ENCODE assay signal across 1 cellular context in the genomic region with DNA sequence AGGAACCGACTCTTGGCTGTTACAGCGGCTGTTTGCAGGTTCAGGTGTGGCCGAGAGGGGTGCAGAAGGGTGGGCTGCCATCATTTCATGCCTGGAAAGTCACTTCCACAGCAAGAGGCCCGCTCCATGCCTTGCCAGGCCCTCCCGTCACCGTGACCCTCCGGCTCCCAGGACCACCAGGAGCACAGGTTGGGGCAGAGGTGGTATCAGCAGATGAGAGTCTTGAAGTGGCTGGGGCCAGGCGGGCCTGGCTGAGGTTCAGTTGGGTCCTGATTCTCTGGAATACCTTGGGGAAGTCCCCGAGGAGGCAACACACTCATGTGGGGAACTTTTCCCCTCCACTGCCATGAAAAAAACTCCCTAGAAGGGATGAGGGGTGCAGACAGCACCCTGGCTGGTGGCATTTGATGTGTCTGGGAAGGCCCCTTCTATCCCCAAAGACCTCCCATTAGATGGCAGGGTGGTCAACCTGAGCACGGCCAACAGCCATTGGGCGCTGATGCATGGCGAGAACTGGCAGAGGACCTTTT.
TF ChIP-seq lines count a peak whose summit lies in the region.

No MANE protein-coding gene starts in this region.

TF ChIP-seq in GM12878, 131 proteins besides CTCF, POLR2A, EP300 and RAD21 (continued from another document):
- TF ChIP-seq, protein P1, sequence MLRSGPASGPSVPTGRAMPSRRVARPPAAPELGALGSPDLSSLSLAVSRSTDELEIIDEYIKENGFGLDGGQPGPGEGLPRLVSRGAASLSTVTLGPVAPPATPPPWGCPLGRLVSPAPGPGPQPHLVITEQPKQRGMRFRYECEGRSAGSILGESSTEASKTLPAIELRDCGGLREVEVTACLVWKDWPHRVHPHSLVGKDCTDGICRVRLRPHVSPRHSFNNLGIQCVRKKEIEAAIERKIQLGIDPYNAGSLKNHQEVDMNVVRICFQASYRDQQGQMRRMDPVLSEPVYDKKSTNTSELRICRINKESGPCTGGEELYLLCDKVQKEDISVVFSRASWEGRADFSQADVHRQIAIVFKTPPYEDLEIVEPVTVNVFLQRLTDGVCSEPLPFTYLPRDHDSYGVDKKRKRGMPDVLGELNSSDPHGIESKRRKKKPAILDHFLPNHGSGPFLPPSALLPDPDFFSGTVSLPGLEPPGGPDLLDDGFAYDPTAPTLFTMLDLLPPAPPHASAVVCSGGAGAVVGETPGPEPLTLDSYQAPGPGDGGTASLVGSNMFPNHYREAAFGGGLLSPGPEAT (IDR thresholded peaks at IDR 0.05; ENCODE audit: low read depth), result no peak
- TF ChIP-seq, protein P2, sequence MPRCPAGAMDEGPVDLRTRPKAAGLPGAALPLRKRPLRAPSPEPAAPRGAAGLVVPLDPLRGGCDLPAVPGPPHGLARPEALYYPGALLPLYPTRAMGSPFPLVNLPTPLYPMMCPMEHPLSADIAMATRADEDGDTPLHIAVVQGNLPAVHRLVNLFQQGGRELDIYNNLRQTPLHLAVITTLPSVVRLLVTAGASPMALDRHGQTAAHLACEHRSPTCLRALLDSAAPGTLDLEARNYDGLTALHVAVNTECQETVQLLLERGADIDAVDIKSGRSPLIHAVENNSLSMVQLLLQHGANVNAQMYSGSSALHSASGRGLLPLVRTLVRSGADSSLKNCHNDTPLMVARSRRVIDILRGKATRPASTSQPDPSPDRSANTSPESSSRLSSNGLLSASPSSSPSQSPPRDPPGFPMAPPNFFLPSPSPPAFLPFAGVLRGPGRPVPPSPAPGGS (IDR thresholded peaks at IDR 0.05; ENCODE audit: borderline replicate concordance, insufficient read depth, low read depth, low read length, poor library complexity, severe bottlenecking), result peak; percentile 13
TF ChIP-seq in GM12878: peak in this region for 6.
